1 cellular context compared by ENCODE assay signal in genomic region chr7:2483495-2483894, GRCh38.
TF ChIP-seq lines count a peak whose summit lies in the region.

No MANE protein-coding gene starts in this region.

TF ChIP-seq in IMR-90, 13 proteins besides CTCF, POLR2A, EP300 and RAD21:
- no peak for TF ChIP-seq MAZ (IDR thresholded peaks at IDR 0.05; ENCODE audit: borderline replicate concordance, low read depth, low read length)
- no peak for TF ChIP-seq CEBPB (IDR thresholded peaks at IDR 0.05; ENCODE audit: low read depth, low read length)
- TF ChIP-seq SMC3 (IDR thresholded peaks at IDR 0.05; ENCODE audit: low read depth, low read length), result no peak
- TF ChIP-seq RCOR1 (IDR thresholded peaks at IDR 0.05; ENCODE audit: insufficient replicate concordance, low read length), result no peak
- no peak for TF ChIP-seq MXI1 (IDR thresholded peaks at IDR 0.05; ENCODE audit: borderline replicate concordance, low read depth, low read length)
- no peak for TF ChIP-seq NFE2L2 (IDR thresholded peaks at IDR 0.05; ENCODE audit: low read depth, low read length)
